ENCODE assay signal across 9 cellular contexts in the genomic region with DNA sequence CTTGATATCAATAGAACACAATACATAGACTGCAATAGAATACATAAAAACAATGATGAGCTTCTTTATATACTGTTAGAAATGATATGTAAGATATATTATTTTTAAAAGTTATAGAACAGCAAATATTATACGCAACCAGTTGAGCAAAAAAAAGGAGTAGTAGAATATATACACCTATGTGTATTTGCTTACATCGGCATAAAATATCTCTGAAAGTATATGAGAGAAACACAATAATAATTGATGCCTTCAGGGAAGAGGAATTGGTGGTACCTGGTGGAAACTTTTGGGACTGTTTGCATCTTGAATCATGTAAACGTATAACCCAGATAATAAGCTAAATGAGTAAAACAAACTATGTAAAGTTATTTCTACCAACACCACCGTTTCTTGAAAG.
"Had no signal": no experiment of that assay in that cellular context is flagged by ENCODE, and none has a peak within 500 bp of the region (broad histone marks: within the 10 kb centered on the region; RNA-seq: fewer than 3 reads in every experiment).

No MANE protein-coding gene starts in this region.

- H3K4me3 Mint-ChIP-seq: H9 had no signal

- H3K27ac ChIP-seq: GM23248, KMS-11 had no signal

- H3K9ac ChIP-seq: GM23248, KMS-11 had no signal

- H2AFZ ChIP-seq: GM23248 had no signal

- H3K27ac Mint-ChIP-seq: H9 had no signal

- DNase-seq: GM23248, GOT3, H9, HCEC 1CT, Karpas-422, KBM-7 had no signal

- FAIRE-seq: H54, HTR-8/SVneo had no signal

- H3K4me2 ChIP-seq: KMS-11 had no signal

- H3K4me3 ChIP-seq: GM23248 had no signal
